8 cellular contexts compared by ENCODE assay signal in the genomic region with DNA sequence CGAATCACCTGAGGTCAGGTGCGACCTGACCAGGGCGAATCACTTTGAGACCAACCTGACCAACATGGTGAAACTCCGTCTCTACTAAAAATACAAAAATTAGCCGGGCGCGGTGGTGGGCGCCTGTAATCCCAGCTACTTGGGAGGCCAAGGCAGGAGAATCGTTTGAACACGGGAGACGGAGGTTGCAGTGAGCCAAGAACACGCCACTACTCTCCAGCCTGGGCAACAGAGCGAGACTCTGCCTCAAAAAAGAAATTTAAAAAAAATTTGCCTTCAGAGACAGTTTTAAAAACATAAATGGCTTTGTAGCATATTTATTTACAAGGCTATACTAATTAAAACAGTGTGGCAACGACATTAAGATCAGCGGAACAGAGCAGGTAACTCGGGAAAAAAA. TPM values are rescaled to one million over a fixed set of nuclear protein-coding genes. Genes with fewer than 3 reads are reported as not detected.
DNase-seq lines count a peak whose midpoint lies in the region; ATAC-seq, FAIRE-seq and TF ChIP-seq lines count a peak whose summit lies in the region.
"Not testable (repeated sequence)": the region's sequence is repeated elsewhere in the genome, so short reads cannot be mapped to it uniquely, and the experiment has no call there.

No MANE protein-coding gene starts in this region.

- not testable (repeated sequence) for H4K20me1 ChIP-seq in KMS-11 (ENCODE audit: insufficient read depth); HepG2 (ENCODE audit: insufficient read depth, low read length)

- H3K4me1 Mint-ChIP-seq in CD8-positive, alpha-beta T cell (ENCODE audit: low read depth), result peaks cover 64% of the 10 kb centered on the region

- peaks cover 36% of the 10 kb centered on the region for H3K36me3 Mint-ChIP-seq in CD8-positive, alpha-beta T cell

- CTCF ChIA-PET in CD8-positive, alpha-beta T cell (lab: Charles Lee), result interaction anchor here (0.6 to 1.4 kb wide), 2 partner anchors 9 to 12 kb away, joined by 3 to 4 read pairs; a partner anchor contains a TSS
- CTCF ChIA-PET in HepG2 (lab: Yijun Ruan, JAX; ENCODE audit: low intra/inter-chr PET ratio, low total read pairs), result not testable (repeated sequence)

- ATAC-seq in CD8-positive, alpha-beta T cell; HepG2; pancreas: not testable (repeated sequence)

- WGBS in HepG2 (ENCODE audit: low lambda C conversion rate), result 76% methylated on average over 16 of the region's 16 CpGs
- WGBS in pancreas, 2 donors, result 86 to 88% methylated on average over 16 of the region's 16 CpGs
- 89 to 94% methylated on average over 16 of the region's 16 CpGs for WGBS in thyroid gland, 2 donors

- TF ChIP-seq RAD21 in HepG2 (CRISPR knock-in tag; IDR thresholded peaks at IDR 0.05), result not testable (repeated sequence)

- intact Hi-C loops in CD8-positive, alpha-beta T cell (cut with DNase I, micrococcal nuclease), result loop anchor here (5.0 to 10.0 kb wide), 3 partner anchors 106 to 807 kb away; no protein-coding TSS in a partner anchor
- intact Hi-C loops in ascending aorta (cut with DNase I), result loop anchor here (5.0 kb wide), 1 partner anchor 34 kb away; a partner anchor contains a TSS
- intact Hi-C loops in HepG2 (cut with micrococcal nuclease; ENCODE audit: unreplicated experiment); pancreas (cut with DNase I): not testable (repeated sequence)
- intact Hi-C loops in thyroid gland (cut with DNase I), result loop anchor here (5.0 kb wide), 1 partner anchor 149 kb away; no protein-coding TSS in a partner anchor

- peaks cover 49% of the 10 kb centered on the region for H3K4me1 ChIP-seq in CD8-positive, alpha-beta T cell (ENCODE audit: insufficient read depth, low read length)
- H3K4me1 ChIP-seq in KMS-11 (ENCODE audit: low read depth, poor library complexity, severe bottlenecking) (peaks cover 39% of the 10 kb centered on the region), ascending aorta (peaks cover 3 to 15% of the 10 kb centered on the region in 2 donors), HepG2 (ENCODE audit: insufficient read depth, low read length) (peaks cover 15% of the 10 kb centered on the region), pancreas (peaks cover 4 to 19% (median 8%) of the 10 kb centered on the region in 3 donors), thyroid gland (peaks cover 48 to 55% of the 10 kb centered on the region in 2 donors)

- H3K27ac Mint-ChIP-seq in CD8-positive, alpha-beta T cell, result peak overlapping the region; percentile 70

- H3K4me3 Mint-ChIP-seq in CD8-positive, alpha-beta T cell, result peak overlapping the region; percentile 90

- H3K36me3 ChIP-seq in CD8-positive, alpha-beta T cell (ENCODE audit: insufficient read depth, low read length), result peaks cover 15% of the 10 kb centered on the region
- H3K36me3 ChIP-seq in KMS-11 (ENCODE audit: insufficient read depth) (peaks cover 18% of the 10 kb centered on the region; the same call in 1 of the 2 replicates), WERI-Rb-1 (peaks cover 44% of the 10 kb centered on the region), ascending aorta (peaks cover 13 to 18% of the 10 kb centered on the region in 2 donors), pancreas (peaks cover 0 to 13% (median 0%) of the 10 kb centered on the region in 3 donors), thyroid gland (peaks cover 12 to 13% of the 10 kb centered on the region in 2 donors)
- not testable (repeated sequence) for H3K36me3 ChIP-seq in HepG2 (replicated peaks in 1 of 2; ENCODE audit: control insufficient read depth in 1 of 2, insufficient read depth in 2 of 2, low read length in 2 of 2)

- not testable (repeated sequence) for H3K9me3 Mint-ChIP-seq in CD8-positive, alpha-beta T cell

- H3K27me3 ChIP-seq in CD8-positive, alpha-beta T cell (ENCODE audit: insufficient read depth, low read length); KMS-11 (ENCODE audit: insufficient read depth, low read depth); WERI-Rb-1 (ENCODE audit: insufficient read depth, low read depth, severe bottlenecking); ascending aorta; HepG2 (ENCODE audit: control insufficient read depth in 1 of 2, insufficient read depth in 2 of 2, low read length in 2 of 2); pancreas; thyroid gland: not testable (repeated sequence)

- not testable (repeated sequence) for H3K4me3 ChIP-seq in CD8-positive, alpha-beta T cell (ENCODE audit: low read depth, low read length); KMS-11 (IDR thresholded peaks at IDR 0.05; ENCODE audit: insufficient read depth, low read depth, low read length)
- peak overlapping the region; percentile 69 for H3K4me3 ChIP-seq in WERI-Rb-1 (ENCODE audit: low read depth, low read length)
- H3K4me3 ChIP-seq in ascending aorta, result peak overlapping the region; percentile 80 to 87
- peak overlapping the region; percentile 89 for H3K4me3 ChIP-seq in epithelial cell of esophagus (ENCODE audit: low read length)
- peak overlapping the region; percentile 20 to 67 (median 61); a peak in 5 of 6 replicates for H3K4me3 ChIP-seq in HepG2 (replicated peaks in 1 of 3; ENCODE audit: insufficient read depth in 1 of 3, low read depth in 2 of 3, low read length in 3 of 3)
- H3K4me3 ChIP-seq in pancreas, result peak overlapping the region in 3 of 4 donors; percentile 62 to 91 (median 80)
- H3K4me3 ChIP-seq in thyroid gland (replicated peaks in 1 of 3), result peak overlapping the region in 2 of 3 donors; percentile 78 to 88

- peak; percentile 12 for FAIRE-seq in HepG2 (lab: Jason Lieb, UNC)
- not testable (repeated sequence) for FAIRE-seq in pancreas (lab: Jason Lieb, UNC)

- not testable (repeated sequence) for DNase-seq in CD8-positive, alpha-beta T cell; WERI-Rb-1; ascending aorta (ENCODE audit: low spot score in 2 of 2); epithelial cell of esophagus (ENCODE audit: low read depth); HepG2 (ENCODE audit: low spot score); pancreas; thyroid gland

- TF ChIP-seq POLR2A in HepG2 (IDR thresholded peaks at IDR 0.05; ENCODE audit: insufficient read depth in 1 of 2, low read depth in 2 of 2, low read length in 2 of 2); thyroid gland (IDR thresholded peaks at IDR 0.05): not testable (repeated sequence)

- in situ Hi-C loops in HepG2 (cut with HindIII; ENCODE audit: extremely low pct_ligation_motif_present, low pct_unique_long_range_greater_than_20kb), result not testable (repeated sequence)

- TSS peak; percentile 40 for BruUV-seq in HepG2 (replicated peaks; lab: Mats Ljungman, UMichigan)

- H3K79me2 ChIP-seq in KMS-11 (ENCODE audit: insufficient read depth, low read depth) (peaks cover 61% of the 10 kb centered on the region), HepG2 (ENCODE audit: insufficient read depth, low read length) (peaks cover 25% of the 10 kb centered on the region)

- POLR2A ChIA-PET in CD8-positive, alpha-beta T cell (lab: Charles Lee), result interaction anchor here (4.5 kb wide), 1 partner anchor 9 kb away, joined by 46 read pairs; a partner anchor contains a TSS
- POLR2A ChIA-PET in HepG2 (lab: Yijun Ruan, JAX), result interaction anchor here (3.0 kb wide), 1 partner anchor 10 kb away, joined by 21 read pairs; a partner anchor contains a TSS

- H3K4me2 ChIP-seq in KMS-11, result peak overlapping the region; percentile 63
- H3K4me2 ChIP-seq in HepG2 (ENCODE audit: low read depth, low read length), result peak overlapping the region; percentile 56

- not testable (repeated sequence) for H3K9me3 ChIP-seq in CD8-positive, alpha-beta T cell (ENCODE audit: low read length); WERI-Rb-1 (ENCODE audit: severe bottlenecking); ascending aorta; HepG2 (ENCODE audit: low read length); pancreas; thyroid gland

- H3K27me3 Mint-ChIP-seq in CD8-positive, alpha-beta T cell (ENCODE audit: low read depth), result not testable (repeated sequence)

- H2AFZ ChIP-seq in KMS-11 (ENCODE audit: low read depth); HepG2 (ENCODE audit: low read length): not testable (repeated sequence)

- TF ChIP-seq EP300 in HepG2 (IDR thresholded peaks at IDR 0.05; ENCODE audit: low read depth in 2 of 2, low read length in 2 of 2); HepG2 (CRISPR knock-in tag; IDR thresholded peaks at IDR 0.05; ENCODE audit: borderline replicate concordance): not testable (repeated sequence)

- peak overlapping the region; percentile 74 for H3K27ac ChIP-seq in CD8-positive, alpha-beta T cell (ENCODE audit: low read depth, low read length)
- H3K27ac ChIP-seq in KMS-11; WERI-Rb-1; ascending aorta; HepG2 (ENCODE audit: extremely low read length, insufficient read depth, low read length); pancreas: not testable (repeated sequence)
- peak overlapping the region in 2 of 3 donors; percentile 90 to 92 for H3K27ac ChIP-seq in thyroid gland

- not testable (repeated sequence) for TF ChIP-seq CTCF in CD8-positive, alpha-beta T cell (IDR thresholded peaks at IDR 0.05); KMS-11 (conservative IDR thresholded peaks at IDR 0.05; ENCODE audit: low read depth, low read length); WERI-Rb-1 (IDR thresholded peaks at IDR 0.05; ENCODE audit: low read depth, low read length); ascending aorta (IDR thresholded peaks at IDR 0.05); epithelial cell of esophagus (IDR thresholded peaks at IDR 0.05; ENCODE audit: insufficient read depth, low read depth, low read length, missing control alignments); HepG2 (CRISPR knock-in tag; IDR thresholded peaks at IDR 0.05); pancreas (IDR thresholded peaks at IDR 0.05); thyroid gland (IDR thresholded peaks at IDR 0.05)

- H3K9ac ChIP-seq in KMS-11, result not testable (repeated sequence)
- peak overlapping the region; percentile 60; the same call in 1 of the 2 replicates for H3K9ac ChIP-seq in HepG2 (ENCODE audit: insufficient read depth, low read depth, low read length)

RNA-seq across cellular contexts. Expression of a gene that starts 1.1 kb away (rescaled TPM):
- total RNA-seq in CD8-positive, alpha-beta T cell, result 10 to 100 TPM; 73.4 to 75.5 TPM
- total RNA-seq in ascending aorta (13.4 TPM), HepG2 (2016; rRNA removed; fragmentation: Illumina TruSeq; extraction: Trizol) (42.6 and 59.8 TPM in 2 replicates), pancreas (10 to 100 TPM; 12.6 to 23.2 (median 18.9) TPM), thyroid gland (100 to 1,000 TPM in 1 of 4 donors, 10 to 100 TPM in 3; 74.4 to 112 (median 85.6) TPM)
- 19.8 and 23.7 TPM in 2 replicates for total RNA-seq in HepG2 (2016; cell fraction: cytosol; rRNA removed; fragmentation: Illumina TruSeq; extraction: Trizol; ENCODE audit: low read depth)
- total RNA-seq in HepG2 (2016; cell fraction: insoluble cytoplasmic fraction; rRNA removed; fragmentation: Illumina TruSeq; extraction: Trizol), result 40.7 and 62.3 TPM in 2 replicates
- total RNA-seq in HepG2 (2016; cell fraction: membrane; rRNA removed; fragmentation: Illumina TruSeq; extraction: Trizol), result 47.0 and 50.1 TPM in 2 replicates
- 15.4 and 21.0 TPM in 2 replicates for total RNA-seq in HepG2 (2016; cell fraction: nucleus; rRNA removed; fragmentation: Illumina TruSeq; extraction: Trizol)
- polyA plus RNA-seq in HepG2 (2011; rRNA removed) (19.5 and 23.3 TPM in 2 replicates), pancreas (10 to 100 TPM in 1 of 2 donors, 1 to 10 TPM in 1; 8.4 to 24.9 TPM)
- 7.1 and 11.2 TPM in 2 replicates for polyA plus RNA-seq in HepG2 (2011; cell fraction: cytosol; rRNA removed)
- 6.0 and 7.6 TPM in 2 replicates for polyA plus RNA-seq in HepG2 (2011; cell fraction: nucleus; rRNA removed)
- 17.6 and 21.3 TPM in 2 replicates for polyA plus RNA-seq in HepG2 (2012)
- polyA plus RNA-seq in HepG2 (2016; cell fraction: cytosol; fragmentation: Illumina TruSeq; extraction: Trizol; ENCODE audit: low read depth), result 16.2 and 20.1 TPM in 2 replicates
- polyA plus RNA-seq in HepG2 (2016; cell fraction: insoluble cytoplasmic fraction; fragmentation: Illumina TruSeq; extraction: Trizol; ENCODE audit: low read depth), result 46.4 and 46.8 TPM in 2 replicates
- 29.0 and 30.9 TPM in 2 replicates for polyA plus RNA-seq in HepG2 (2016; cell fraction: membrane; fragmentation: Illumina TruSeq; extraction: Trizol; ENCODE audit: low read depth)
- 22.7 and 25.0 TPM in 2 replicates for polyA plus RNA-seq in HepG2 (2016; cell fraction: nucleus; fragmentation: Illumina TruSeq; extraction: Trizol; ENCODE audit: insufficient read depth, low read depth)
- polyA minus RNA-seq in HepG2 (2011; rRNA and poly(A)+ RNA removed; ENCODE audit: low replicate concordance), result 35.2 and 278 TPM in 2 replicates
- 23.0 and 32.6 TPM in 2 replicates for polyA minus RNA-seq in HepG2 (2011; cell fraction: cytosol; rRNA and poly(A)+ RNA removed)
- 9.5 and 14.8 TPM in 2 replicates for polyA minus RNA-seq in HepG2 (2011; cell fraction: nucleus; rRNA and poly(A)+ RNA removed)

RNA-seq across cellular contexts. Expression of a gene that starts 9.4 kb away (rescaled TPM):
- 10 to 100 TPM; 50.4 to 52.2 TPM for total RNA-seq in CD8-positive, alpha-beta T cell
- total RNA-seq in ascending aorta (12.7 TPM), HepG2 (2016; rRNA removed; fragmentation: Illumina TruSeq; extraction: Trizol) (134 and 163 TPM in 2 replicates), pancreas (10 to 100 TPM; 11.2 to 28.2 (median 21.7) TPM), thyroid gland (10 to 100 TPM; 13.3 to 57.8 (median 32.4) TPM)
- 136 and 187 TPM in 2 replicates for total RNA-seq in HepG2 (2016; cell fraction: cytosol; rRNA removed; fragmentation: Illumina TruSeq; extraction: Trizol; ENCODE audit: low read depth)
- total RNA-seq in HepG2 (2016; cell fraction: insoluble cytoplasmic fraction; rRNA removed; fragmentation: Illumina TruSeq; extraction: Trizol), result 135 and 172 TPM in 2 replicates
- total RNA-seq in HepG2 (2016; cell fraction: membrane; rRNA removed; fragmentation: Illumina TruSeq; extraction: Trizol), result 188 and 230 TPM in 2 replicates
- total RNA-seq in HepG2 (2016; cell fraction: nucleus; rRNA removed; fragmentation: Illumina TruSeq; extraction: Trizol), result 74.5 and 76.2 TPM in 2 replicates
- polyA plus RNA-seq in HepG2 (2011; rRNA removed) (99.9 and 121 TPM in 2 replicates), pancreas (10 to 100 TPM; 25.5 to 38.0 TPM)
- polyA plus RNA-seq in HepG2 (2011; cell fraction: cytosol; rRNA removed), result 40.4 and 46.7 TPM in 2 replicates
- 11.8 and 17.3 TPM in 2 replicates for polyA plus RNA-seq in HepG2 (2011; cell fraction: nucleus; rRNA removed)
- 85.8 and 145 TPM in 2 replicates for polyA plus RNA-seq in HepG2 (2012)
- polyA plus RNA-seq in HepG2 (2016; cell fraction: cytosol; fragmentation: Illumina TruSeq; extraction: Trizol; ENCODE audit: low read depth), result 146 and 191 TPM in 2 replicates
- 167 and 175 TPM in 2 replicates for polyA plus RNA-seq in HepG2 (2016; cell fraction: insoluble cytoplasmic fraction; fragmentation: Illumina TruSeq; extraction: Trizol; ENCODE audit: low read depth)
- polyA plus RNA-seq in HepG2 (2016; cell fraction: membrane; fragmentation: Illumina TruSeq; extraction: Trizol; ENCODE audit: low read depth), result 151 and 201 TPM in 2 replicates
- 88.7 and 95.7 TPM in 2 replicates for polyA plus RNA-seq in HepG2 (2016; cell fraction: nucleus; fragmentation: Illumina TruSeq; extraction: Trizol; ENCODE audit: insufficient read depth, low read depth)
- polyA minus RNA-seq in HepG2 (2011; rRNA and poly(A)+ RNA removed; ENCODE audit: low replicate concordance), result 19.0 and 25.4 TPM in 2 replicates
- 21.2 and 23.6 TPM in 2 replicates for polyA minus RNA-seq in HepG2 (2011; cell fraction: cytosol; rRNA and poly(A)+ RNA removed)
- 61.4 and 62.2 TPM in 2 replicates for polyA minus RNA-seq in HepG2 (2011; cell fraction: nucleus; rRNA and poly(A)+ RNA removed)

RNA-seq across cellular contexts. Expression of a gene that starts 22.3 kb away (rescaled TPM):
- total RNA-seq in CD8-positive, alpha-beta T cell, result not detected
- total RNA-seq in ascending aorta (not detected), HepG2 (2016; rRNA removed; fragmentation: Illumina TruSeq; extraction: Trizol) (0.11 and 0.17 TPM in 2 replicates), pancreas (under 1 TPM in 5 of 6 donors, not detected in 1; 0.04 to 0.21 (median 0.09) TPM), thyroid gland (under 1 TPM in 2 of 4 donors, not detected in 2; 0.11 to 0.46 TPM)
- not detected in 2 replicates for total RNA-seq in HepG2 (2016; cell fraction: cytosol; rRNA removed; fragmentation: Illumina TruSeq; extraction: Trizol; ENCODE audit: low read depth)
- total RNA-seq in HepG2 (2016; cell fraction: insoluble cytoplasmic fraction; rRNA removed; fragmentation: Illumina TruSeq; extraction: Trizol), result 0.17 and 0.25 TPM in 2 replicates
- 0.07 TPM in 1 of 2 replicates, not detected in the other for total RNA-seq in HepG2 (2016; cell fraction: membrane; rRNA removed; fragmentation: Illumina TruSeq; extraction: Trizol)
- 0.09 and 0.16 TPM in 2 replicates for total RNA-seq in HepG2 (2016; cell fraction: nucleus; rRNA removed; fragmentation: Illumina TruSeq; extraction: Trizol)
- polyA plus RNA-seq in HepG2 (2011; rRNA removed) (51.5 and 57.6 TPM in 2 replicates), pancreas (1 to 10 TPM in 1 of 2 donors, under 1 TPM in 1; 0.15 to 1.2 TPM)
- polyA plus RNA-seq in HepG2 (2011; cell fraction: cytosol; rRNA removed), result 32.3 and 32.4 TPM in 2 replicates
- 71.8 and 73.9 TPM in 2 replicates for polyA plus RNA-seq in HepG2 (2011; cell fraction: nucleus; rRNA removed)
- 7.2 and 22.3 TPM in 2 replicates for polyA plus RNA-seq in HepG2 (2012)
- polyA plus RNA-seq in HepG2 (2016; cell fraction: cytosol; fragmentation: Illumina TruSeq; extraction: Trizol; ENCODE audit: low read depth), result 0.03 TPM in 1 of 2 replicates, not detected in the other
- polyA plus RNA-seq in HepG2 (2016; cell fraction: insoluble cytoplasmic fraction; fragmentation: Illumina TruSeq; extraction: Trizol; ENCODE audit: low read depth), result 0.23 and 0.33 TPM in 2 replicates
- polyA plus RNA-seq in HepG2 (2016; cell fraction: membrane; fragmentation: Illumina TruSeq; extraction: Trizol; ENCODE audit: low read depth), result 0.05 and 0.07 TPM in 2 replicates
- polyA plus RNA-seq in HepG2 (2016; cell fraction: nucleus; fragmentation: Illumina TruSeq; extraction: Trizol; ENCODE audit: insufficient read depth, low read depth), result 0.33 and 0.59 TPM in 2 replicates
- polyA minus RNA-seq in HepG2 (2011; rRNA and poly(A)+ RNA removed; ENCODE audit: low replicate concordance), result 47.0 TPM in 1 of 2 replicates, not detected in the other
- polyA minus RNA-seq in HepG2 (2011; cell fraction: cytosol; rRNA and poly(A)+ RNA removed), result 17.2 and 17.4 TPM in 2 replicates
- 20.1 and 23.4 TPM in 2 replicates for polyA minus RNA-seq in HepG2 (2011; cell fraction: nucleus; rRNA and poly(A)+ RNA removed)

RNA-seq across cellular contexts. Expression of a gene that starts 34.4 kb away (rescaled TPM):
- total RNA-seq in CD8-positive, alpha-beta T cell, result 1 to 10 TPM; 5.1 to 7.0 TPM
- 342 TPM for total RNA-seq in ascending aorta
- total RNA-seq in HepG2 (2016; rRNA removed; fragmentation: Illumina TruSeq; extraction: Trizol), result not detected in 2 replicates
- not detected in 2 replicates for total RNA-seq in HepG2 (2016; cell fraction: cytosol; rRNA removed; fragmentation: Illumina TruSeq; extraction: Trizol; ENCODE audit: low read depth)
- not detected in 2 replicates for total RNA-seq in HepG2 (2016; cell fraction: insoluble cytoplasmic fraction; rRNA removed; fragmentation: Illumina TruSeq; extraction: Trizol)
- total RNA-seq in HepG2 (2016; cell fraction: membrane; rRNA removed; fragmentation: Illumina TruSeq; extraction: Trizol), result not detected in 2 replicates
- not detected in 2 replicates for total RNA-seq in HepG2 (2016; cell fraction: nucleus; rRNA removed; fragmentation: Illumina TruSeq; extraction: Trizol)
- 0.33 and 0.46 TPM in 2 replicates for polyA plus RNA-seq in HepG2 (2011; rRNA removed)
- 0.28 and 0.36 TPM in 2 replicates for polyA plus RNA-seq in HepG2 (2011; cell fraction: cytosol; rRNA removed)
- 0.23 and 0.59 TPM in 2 replicates for polyA plus RNA-seq in HepG2 (2011; cell fraction: nucleus; rRNA removed)
- polyA plus RNA-seq in HepG2 (2012), result 0.47 and 0.52 TPM in 2 replicates
- not detected in 2 replicates for polyA plus RNA-seq in HepG2 (2016; cell fraction: cytosol; fragmentation: Illumina TruSeq; extraction: Trizol; ENCODE audit: low read depth)
- not detected in 2 replicates for polyA plus RNA-seq in HepG2 (2016; cell fraction: insoluble cytoplasmic fraction; fragmentation: Illumina TruSeq; extraction: Trizol; ENCODE audit: low read depth)
- not detected in 2 replicates for polyA plus RNA-seq in HepG2 (2016; cell fraction: membrane; fragmentation: Illumina TruSeq; extraction: Trizol; ENCODE audit: low read depth)
- not detected in 2 replicates for polyA plus RNA-seq in HepG2 (2016; cell fraction: nucleus; fragmentation: Illumina TruSeq; extraction: Trizol; ENCODE audit: insufficient read depth, low read depth)
- polyA minus RNA-seq in HepG2 (2011; rRNA and poly(A)+ RNA removed; ENCODE audit: low replicate concordance), result 0.10 and 114 TPM in 2 replicates
- 0.70 TPM in 1 of 2 replicates, not detected in the other for polyA minus RNA-seq in HepG2 (2011; cell fraction: cytosol; rRNA and poly(A)+ RNA removed)
- polyA minus RNA-seq in HepG2 (2011; cell fraction: nucleus; rRNA and poly(A)+ RNA removed), result 1.0 TPM in 1 of 2 replicates, not detected in the other
- 100 to 1,000 TPM in 1 of 6 donors, 10 to 100 TPM in 5; 33.7 to 107 (median 43.4) TPM for total RNA-seq in pancreas
- 10 to 100 TPM; 51.3 to 88.2 TPM for polyA plus RNA-seq in pancreas
- total RNA-seq in thyroid gland, result 100 to 1,000 TPM; 152 to 256 (median 212) TPM
